ENCODE assay signal across 15 cellular contexts in the genomic region with DNA sequence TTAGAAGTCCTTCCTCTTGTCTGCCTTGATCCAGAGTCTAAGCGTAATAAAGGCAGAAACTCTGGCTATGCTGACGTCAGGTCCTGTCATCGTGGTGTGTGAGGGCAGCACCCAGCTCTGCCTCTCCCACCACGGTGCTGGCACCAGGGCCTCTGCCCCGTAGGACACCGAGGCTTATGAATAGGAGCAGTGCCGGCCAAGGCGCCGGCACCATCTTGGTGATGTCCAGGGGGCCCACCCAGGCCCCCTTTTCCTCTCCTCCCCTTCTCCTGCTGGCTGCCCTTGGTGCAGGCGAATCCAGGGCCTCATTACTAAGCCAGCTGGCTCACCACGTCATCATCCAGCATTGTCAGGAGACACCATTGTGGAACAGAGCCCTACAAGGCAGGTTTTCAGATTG.
DNase-seq lines count a peak whose midpoint lies in the region; ATAC-seq, FAIRE-seq and TF ChIP-seq lines count a peak whose summit lies in the region.
"Had no signal": no experiment of that assay in that cellular context is flagged by ENCODE, and none has a peak within 500 bp of the region (broad histone marks: within the 10 kb centered on the region; RNA-seq: fewer than 3 reads in every experiment).

No MANE protein-coding gene starts in this region.

- FAIRE-seq in A549 (lab: Jason Lieb, UNC), result no peak
- FAIRE-seq: GM12891 had no signal

- H3K4me3 ChIP-seq in A549 (peak overlapping the region; percentile 9; the same call in 1 of the 3 replicates), hepatocyte (no peak overlapping the region)
- H3K4me3 ChIP-seq: colonic mucosa had no signal

- no peak overlapping the region for H2AFZ ChIP-seq in hepatocyte

- no peaks in the 10 kb centered on the region for H3K9me3 Mint-ChIP-seq in chondrocyte (ENCODE audit: low read depth)
- H3K9me3 Mint-ChIP-seq in CD14-positive monocyte, result no peaks in the 10 kb centered on the region
- H3K9me3 Mint-ChIP-seq: activated naive CD4-positive, alpha-beta T cell treated with anti-CD3 and anti-CD28 coated beads, Interleukin-2, amount 50 U/mL, for 24 hours had no signal

- ATAC-seq in A549 (peak; percentile 10 to 16; a peak in 4 of 6 replicates), sciatic nerve (peak; percentile 67), GM21447 (IDR thresholded peaks at IDR 0.05; ENCODE audit: unreplicated experiment) (no peak), GM18868 (IDR thresholded peaks at IDR 0.05; ENCODE audit: unreplicated experiment) (no peak)
- ATAC-seq: HCT116 had no signal

- peaks cover 98% of the 10 kb centered on the region for H3K79me2 ChIP-seq in hepatocyte

- TF ChIP-seq RAD21 in A549 (conservative IDR thresholded peaks at IDR 0.05 in 1 of 2, IDR thresholded peaks at IDR 0.05 in 1 of 2), result no peak

- H3K27me3 Mint-ChIP-seq in chondrocyte (ENCODE audit: low read depth) (no peaks in the 10 kb centered on the region), CD14-positive monocyte (ENCODE audit: low read depth in 3 of 3) (peaks cover 0 to 2% (median 2%) of the 10 kb centered on the region in 3 donors)
- H3K27me3 Mint-ChIP-seq: activated naive CD4-positive, alpha-beta T cell treated with anti-CD3 and anti-CD28 coated beads, Interleukin-2, amount 50 U/mL, for 24 hours had no signal

- H3K36me3 Mint-ChIP-seq in chondrocyte (ENCODE audit: low read depth) (peaks cover 38% of the 10 kb centered on the region), CD14-positive monocyte (peaks cover 13 to 17% of the 10 kb centered on the region in 2 donors)

- peaks cover 86% of the 10 kb centered on the region for H4K20me1 ChIP-seq in hepatocyte (ENCODE audit: insufficient read depth, poor library complexity, severe bottlenecking)

- intact Hi-C loops in sciatic nerve (cut with DNase I), result no loop called here
- intact Hi-C loops in CD14-positive monocyte (cut with micrococcal nuclease), result no loop called here

- no peaks in the 10 kb centered on the region for H3K27me3 ChIP-seq in hepatocyte
- H3K27me3 ChIP-seq: colonic mucosa had no signal

- no peak for TF ChIP-seq POLR2A in A549 (IDR thresholded peaks at IDR 0.05; ENCODE audit: low read length)

- CTCF ChIA-PET in A549 (lab: Yijun Ruan, JAX), result interaction anchor here (1.0 to 3.5 kb wide), 4 partner anchors 8 to 384 kb away, joined by 3 to 17 read pairs (median 5); no protein-coding TSS in a partner anchor

- H3K4me3 Mint-ChIP-seq in chondrocyte (ENCODE audit: unreplicated experiment), result no peak overlapping the region
- no peak overlapping the region for H3K4me3 Mint-ChIP-seq in CD14-positive monocyte
- H3K4me3 Mint-ChIP-seq: activated naive CD4-positive, alpha-beta T cell treated with anti-CD3 and anti-CD28 coated beads, Interleukin-2, amount 50 U/mL, for 24 hours had no signal

- H3K27ac ChIP-seq in A549 (peak overlapping the region; percentile 62 to 80), hepatocyte (peak overlapping the region; percentile 96)
- H3K27ac ChIP-seq: colonic mucosa had no signal

- no peak for TF ChIP-seq EP300 in A549 (IDR thresholded peaks at IDR 0.05)

- H3K36me3 ChIP-seq in hepatocyte (replicated peaks; ENCODE audit: insufficient read depth, low read depth), result no peaks in the 10 kb centered on the region
- H3K36me3 ChIP-seq: colonic mucosa had no signal

- WGBS in A549 (ENCODE audit: missing lambda C conversion rate), result 37% methylated on average over 11 of the region's 11 CpGs
- 89% methylated on average over 11 of the region's 11 CpGs for WGBS in hepatocyte (ENCODE audit: low lambda C conversion rate, missing lambda C conversion rate)

- H3K9me3 ChIP-seq in A549 (no peaks in the 10 kb centered on the region), hepatocyte (ENCODE audit: low read depth) (no peaks in the 10 kb centered on the region)
- H3K9me3 ChIP-seq: colonic mucosa had no signal

- H3K4me2 ChIP-seq in A549, result peak overlapping the region; percentile 93
- peak overlapping the region; percentile 65 for H3K4me2 ChIP-seq in hepatocyte

- H3K27ac Mint-ChIP-seq in chondrocyte (ENCODE audit: unreplicated experiment), result peak overlapping the region; percentile 81
- H3K27ac Mint-ChIP-seq in CD14-positive monocyte, result no peak overlapping the region
- H3K27ac Mint-ChIP-seq: activated naive CD4-positive, alpha-beta T cell treated with anti-CD3 and anti-CD28 coated beads, Interleukin-2, amount 50 U/mL, for 24 hours had no signal

- H3K4me1 ChIP-seq in A549, result peaks cover 100% of the 10 kb centered on the region
- H3K4me1 ChIP-seq in hepatocyte (ENCODE audit: insufficient read depth), result peaks cover 43% of the 10 kb centered on the region
- H3K4me1 ChIP-seq: colonic mucosa had no signal

- H3K9me2 ChIP-seq in hepatocyte (replicated peaks; ENCODE audit: insufficient read depth), result no peaks in the 10 kb centered on the region

- DNase-seq in A549 (ENCODE audit: low read depth in 1 of 2, low spot score in 1 of 2) (no peak), chondrocyte (ENCODE audit: low spot score) (no peak), hepatocyte (ENCODE audit: low spot score) (no peak), sciatic nerve (ENCODE audit: low spot score) (no peak), HPDE6-E6E7 (ENCODE audit: extremely low spot score) (no peak), CD14-positive monocyte (ENCODE audit: low spot score) (no peak)
- DNase-seq: colonic mucosa, midbrain, NCI-H524, SHP77 treated with DMSO at 0.1 percent for 48 hours had no signal

- POLR2A ChIA-PET in A549 (lab: Yijun Ruan, JAX), result no interaction called here

- TF ChIP-seq CTCF in A549 (IDR thresholded peaks at IDR 0.05), result no peak
- no peak for TF ChIP-seq CTCF in chondrocyte (IDR thresholded peaks at IDR 0.05)
- TF ChIP-seq CTCF in hepatocyte (IDR thresholded peaks at IDR 0.05; ENCODE audit: poor library complexity), result no peak
- TF ChIP-seq CTCF in CD14-positive monocyte (IDR thresholded peaks at IDR 0.05), result no peak

- H3K4me1 Mint-ChIP-seq in chondrocyte (ENCODE audit: low read depth) (peaks cover 83% of the 10 kb centered on the region), CD14-positive monocyte (no peaks in the 10 kb centered on the region)
- H3K4me1 Mint-ChIP-seq: activated naive CD4-positive, alpha-beta T cell treated with anti-CD3 and anti-CD28 coated beads, Interleukin-2, amount 50 U/mL, for 24 hours had no signal

TF ChIP-seq in A549, 52 proteins besides CTCF, POLR2A, EP300 and RAD21 (continues in another document):
- TF ChIP-seq, protein P1, sequence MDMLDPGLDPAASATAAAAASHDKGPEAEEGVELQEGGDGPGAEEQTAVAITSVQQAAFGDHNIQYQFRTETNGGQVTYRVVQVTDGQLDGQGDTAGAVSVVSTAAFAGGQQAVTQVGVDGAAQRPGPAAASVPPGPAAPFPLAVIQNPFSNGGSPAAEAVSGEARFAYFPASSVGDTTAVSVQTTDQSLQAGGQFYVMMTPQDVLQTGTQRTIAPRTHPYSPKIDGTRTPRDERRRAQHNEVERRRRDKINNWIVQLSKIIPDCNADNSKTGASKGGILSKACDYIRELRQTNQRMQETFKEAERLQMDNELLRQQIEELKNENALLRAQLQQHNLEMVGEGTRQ (IDR thresholded peaks at IDR 0.05), result no peak
- no peak for TF ChIP-seq HEYL (CRISPR knock-in tag; IDR thresholded peaks at IDR 0.05)
- TF ChIP-seq CBX8 (IDR thresholded peaks at IDR 0.05), result no peak
- TF ChIP-seq, protein P2, sequence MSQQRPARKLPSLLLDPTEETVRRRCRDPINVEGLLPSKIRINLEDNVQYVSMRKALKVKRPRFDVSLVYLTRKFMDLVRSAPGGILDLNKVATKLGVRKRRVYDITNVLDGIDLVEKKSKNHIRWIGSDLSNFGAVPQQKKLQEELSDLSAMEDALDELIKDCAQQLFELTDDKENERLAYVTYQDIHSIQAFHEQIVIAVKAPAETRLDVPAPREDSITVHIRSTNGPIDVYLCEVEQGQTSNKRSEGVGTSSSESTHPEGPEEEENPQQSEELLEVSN (IDR thresholded peaks at IDR 0.05; ENCODE audit: borderline replicate concordance, low read depth), result no peak
- no peak for TF ChIP-seq HOXA7 (CRISPR knock-in tag; IDR thresholded peaks at IDR 0.05)
- TF ChIP-seq BHLHE40 (IDR thresholded peaks at IDR 0.05; ENCODE audit: low read depth, low read length), result no peak
- TF ChIP-seq EHMT2 (IDR thresholded peaks at IDR 0.05; ENCODE audit: low read depth), result no peak
- TF ChIP-seq, protein P3, sequence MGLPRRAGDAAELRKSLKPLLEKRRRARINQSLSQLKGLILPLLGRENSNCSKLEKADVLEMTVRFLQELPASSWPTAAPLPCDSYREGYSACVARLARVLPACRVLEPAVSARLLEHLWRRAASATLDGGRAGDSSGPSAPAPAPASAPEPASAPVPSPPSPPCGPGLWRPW (IDR thresholded peaks at IDR 0.05), result no peak
- TF ChIP-seq, protein P4, sequence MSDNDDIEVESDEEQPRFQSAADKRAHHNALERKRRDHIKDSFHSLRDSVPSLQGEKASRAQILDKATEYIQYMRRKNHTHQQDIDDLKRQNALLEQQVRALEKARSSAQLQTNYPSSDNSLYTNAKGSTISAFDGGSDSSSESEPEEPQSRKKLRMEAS (IDR thresholded peaks at IDR 0.05), result no peak
- no peak for TF ChIP-seq RNF2 (IDR thresholded peaks at IDR 0.05; ENCODE audit: borderline replicate concordance, low read depth)
- TF ChIP-seq, protein P5, sequence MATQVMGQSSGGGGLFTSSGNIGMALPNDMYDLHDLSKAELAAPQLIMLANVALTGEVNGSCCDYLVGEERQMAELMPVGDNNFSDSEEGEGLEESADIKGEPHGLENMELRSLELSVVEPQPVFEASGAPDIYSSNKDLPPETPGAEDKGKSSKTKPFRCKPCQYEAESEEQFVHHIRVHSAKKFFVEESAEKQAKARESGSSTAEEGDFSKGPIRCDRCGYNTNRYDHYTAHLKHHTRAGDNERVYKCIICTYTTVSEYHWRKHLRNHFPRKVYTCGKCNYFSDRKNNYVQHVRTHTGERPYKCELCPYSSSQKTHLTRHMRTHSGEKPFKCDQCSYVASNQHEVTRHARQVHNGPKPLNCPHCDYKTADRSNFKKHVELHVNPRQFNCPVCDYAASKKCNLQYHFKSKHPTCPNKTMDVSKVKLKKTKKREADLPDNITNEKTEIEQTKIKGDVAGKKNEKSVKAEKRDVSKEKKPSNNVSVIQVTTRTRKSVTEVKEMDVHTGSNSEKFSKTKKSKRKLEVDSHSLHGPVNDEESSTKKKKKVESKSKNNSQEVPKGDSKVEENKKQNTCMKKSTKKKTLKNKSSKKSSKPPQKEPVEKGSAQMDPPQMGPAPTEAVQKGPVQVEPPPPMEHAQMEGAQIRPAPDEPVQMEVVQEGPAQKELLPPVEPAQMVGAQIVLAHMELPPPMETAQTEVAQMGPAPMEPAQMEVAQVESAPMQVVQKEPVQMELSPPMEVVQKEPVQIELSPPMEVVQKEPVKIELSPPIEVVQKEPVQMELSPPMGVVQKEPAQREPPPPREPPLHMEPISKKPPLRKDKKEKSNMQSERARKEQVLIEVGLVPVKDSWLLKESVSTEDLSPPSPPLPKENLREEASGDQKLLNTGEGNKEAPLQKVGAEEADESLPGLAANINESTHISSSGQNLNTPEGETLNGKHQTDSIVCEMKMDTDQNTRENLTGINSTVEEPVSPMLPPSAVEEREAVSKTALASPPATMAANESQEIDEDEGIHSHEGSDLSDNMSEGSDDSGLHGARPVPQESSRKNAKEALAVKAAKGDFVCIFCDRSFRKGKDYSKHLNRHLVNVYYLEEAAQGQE (IDR thresholded peaks at IDR 0.05), result no peak
- TF ChIP-seq ZC3H11A (IDR thresholded peaks at IDR 0.05), result no peak
- no peak for TF ChIP-seq NR3C1 (IDR thresholded peaks at IDR 0.05)
- no peak for TF ChIP-seq MAFK (IDR thresholded peaks at IDR 0.05; ENCODE audit: partially characterized antibody)

Comparison
In these comparisons a context has a peak if more than half of its experiments do, and no peak if none do; other contexts are left out.
1. ATAC-seq: peak in A549 (2 of 2) and sciatic nerve (single experiment); none in GM21447 (single experiment) and GM18868 (single experiment).